In genomic region chr2:169799555-169799954, GRCh38 we compare ENCODE assay signal across 1 cellular context.
TF ChIP-seq lines count a peak whose summit lies in the region.

No MANE protein-coding gene starts in this region.

TF ChIP-seq in GM12878, 131 proteins besides CTCF, POLR2A, EP300 and RAD21 (continued from another document):
- TF ChIP-seq HSF1 (IDR thresholded peaks at IDR 0.05; ENCODE audit: low read depth, low read length): no peak
- no peak for TF ChIP-seq HDAC2 (IDR thresholded peaks at IDR 0.05)
- no peak for TF ChIP-seq IRF5 (IDR thresholded peaks at IDR 0.05; ENCODE audit: borderline replicate concordance)
